36 cellular contexts compared by ENCODE assay signal in the genomic region with DNA sequence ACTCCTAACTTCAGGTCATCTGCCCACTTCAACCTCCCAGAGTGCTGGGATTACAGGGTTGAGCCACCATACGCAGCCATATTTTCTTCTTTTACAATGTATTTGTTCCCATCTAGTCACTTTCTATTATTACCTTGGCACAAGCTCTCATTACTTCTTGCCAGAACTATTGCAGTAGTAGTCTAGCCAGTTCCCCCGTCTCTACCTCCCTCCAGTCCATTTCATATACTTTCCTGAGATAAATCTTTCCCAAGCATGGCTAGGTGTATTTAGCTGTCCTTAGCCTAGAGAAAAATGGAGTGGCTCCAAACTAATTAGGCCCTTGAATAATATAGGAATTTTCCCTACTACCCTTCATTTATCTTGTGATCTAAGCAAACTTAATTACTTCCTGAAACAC.
"Had no signal": no experiment of that assay in that cellular context is flagged by ENCODE, and none has a peak within 500 bp of the region (broad histone marks: within the 10 kb centered on the region; RNA-seq: fewer than 3 reads in every experiment).

No MANE protein-coding gene starts in this region.

- H3K27me3 ChIP-seq: cardiac muscle cell had no signal

- H3K4me3 Mint-ChIP-seq: activated B cell treated with CpG ODN at 0.5 μM for 24 hours; activated CD4-positive, alpha-beta memory T cell treated with anti-CD3 and anti-CD28 coated beads for 36 hours; activated CD4-positive, alpha-beta T cell treated with anti-CD3 and anti-CD28 coated beads, Interleukin-2, amount 10 ng/mL, durations not matched to agents 24 days and 14 days; activated CD8-positive, alpha-beta T cell treated with anti-CD3 and anti-CD28 coated beads for 36 hours; activated naive CD4-positive, alpha-beta T cell treated with anti-CD3 and anti-CD28 coated beads for 36 hours; activated naive CD8-positive, alpha-beta T cell treated with anti-CD3 and anti-CD28 coated beads for 36 hours; activated T-cell treated with anti-CD3 and anti-CD28 coated beads, Interleukin-2, amount 50 U/mL, for 4 hours; activated T-cell treated with anti-CD3 and anti-CD28 coated beads, Interleukin-2, amount 50 U/mL, for 72 hours; activated T-helper 1 cell treated with anti-CD3 and anti-CD28 coated beads, Interleukin-12 subunit alpha, Interleukin-12 subunit beta, Interleukin-2, Interleukin-4 antibody, amounts not matched to agents 30 ng/mL and 10 ng/mL and 1 ng/mL, durations not matched to agents 14 hours and 24 hours and 36 hours; activated T-helper 17 cell treated with anti-CD3 and anti-CD28 coated beads, Interleukin-2, amount 50 U/mL, for 72 hours; brain; central memory CD8-positive, alpha-beta T cell; T-cell; T-helper 17 cell had no signal

- H3K27ac ChIP-seq: adrenal gland, cardiac muscle cell, VCaP had no signal

- H3K4me3 ChIP-seq: adrenal gland, cardiac muscle cell had no signal

- H3K36me3 ChIP-seq: adrenal gland, cardiac muscle cell had no signal

- DNase-seq: activated B cell treated with CpG ODN at 0.5 μM for 24 hours; activated CD4-positive, alpha-beta memory T cell treated with anti-CD3 and anti-CD28 coated beads for 36 hours; activated CD4-positive, alpha-beta T cell treated with anti-CD3 and anti-CD28 coated beads for 4 hours; activated CD4-positive, alpha-beta T cell treated with anti-CD3 and anti-CD28 coated beads, Interleukin-2, amount 10 ng/mL, durations not matched to agents 24 days and 14 days; activated CD4-positive, alpha-beta T cell treated with anti-CD3 and anti-CD28 coated beads, Interleukin-2, amount 50 U/mL, for 1 hour; activated CD4-positive, alpha-beta T cell treated with anti-CD3 and anti-CD28 coated beads, Interleukin-2, amount 50 U/mL, for 4 hours; activated CD4-positive, CD25-positive, alpha-beta regulatory T cell treated with anti-CD3 and anti-CD28 coated beads, Interleukin-2, amount 50 U/mL, for 72 hours; activated CD8-positive, alpha-beta memory T cell treated with anti-CD3 and anti-CD28 coated beads, Interleukin-2, amount 50 U/mL, for 4 hours; activated CD8-positive, alpha-beta T cell treated with anti-CD3 and anti-CD28 coated beads for 36 hours; activated effector memory CD4-positive, alpha-beta T cell treated with anti-CD3 and anti-CD28 coated beads, Interleukin-2, amount 50 U/mL, for 16 hours; activated gamma-delta T cell treated with Interleukin-2 at 50 U/mL for 16 hours; activated naive CD4-positive, alpha-beta T cell; activated naive CD4-positive, alpha-beta T cell treated with anti-CD3 and anti-CD28 coated beads for 36 hours; activated naive CD4-positive, alpha-beta T cell treated with anti-CD3 and anti-CD28 coated beads, Interleukin-2, amount 50 U/mL, for 16 hours; activated naive CD8-positive, alpha-beta T cell treated with anti-CD3 and anti-CD28 coated beads for 36 hours; activated T-cell treated with anti-CD3 and anti-CD28 coated beads for 4 hours; activated T-cell treated with anti-CD3 and anti-CD28 coated beads, Interleukin-2, amount 50 U/mL, for 1 hour; activated T-cell treated with anti-CD3 and anti-CD28 coated beads, Interleukin-2, amount 50 U/mL, for 4 hours; activated T-cell treated with anti-CD3 and anti-CD28 coated beads, Interleukin-2, amount 50 U/mL, for 72 hours; adrenal gland; amniotic stem cell; aorta; caudate nucleus; cerebellar nuclear complex; T-cell; T-helper 17 cell; T1000 had no signal

- H3K4me1 ChIP-seq: adrenal gland had no signal

- H3K27ac Mint-ChIP-seq: activated B cell treated with CpG ODN at 0.5 μM for 24 hours; activated CD4-positive, alpha-beta memory T cell treated with anti-CD3 and anti-CD28 coated beads for 36 hours; activated CD4-positive, alpha-beta T cell treated with anti-CD3 and anti-CD28 coated beads, Interleukin-2, amount 10 ng/mL, durations not matched to agents 24 days and 14 days; activated CD8-positive, alpha-beta T cell treated with anti-CD3 and anti-CD28 coated beads for 36 hours; activated naive CD4-positive, alpha-beta T cell treated with anti-CD3 and anti-CD28 coated beads for 36 hours; activated naive CD4-positive, alpha-beta T cell treated with anti-CD3 and anti-CD28 coated beads, Interleukin-2, amount 50 U/mL, for 72 hours; activated naive CD8-positive, alpha-beta T cell treated with anti-CD3 and anti-CD28 coated beads for 36 hours; activated T-cell treated with anti-CD3 and anti-CD28 coated beads, Interleukin-2, amount 50 U/mL, for 72 hours; activated T-helper 1 cell treated with anti-CD3 and anti-CD28 coated beads, Interleukin-12 subunit alpha, Interleukin-12 subunit beta, Interleukin-2, Interleukin-4 antibody, amounts not matched to agents 30 ng/mL and 10 ng/mL and 1 ng/mL, durations not matched to agents 14 hours and 24 hours and 36 hours; activated T-helper 17 cell treated with anti-CD3 and anti-CD28 coated beads, Interleukin-2, amount 50 U/mL, for 72 hours; brain; T-cell; T-helper 17 cell had no signal

- H3K4me1 Mint-ChIP-seq: activated B cell treated with CpG ODN at 0.5 μM for 24 hours; activated CD4-positive, alpha-beta T cell treated with anti-CD3 and anti-CD28 coated beads, Interleukin-2, amount 10 ng/mL, durations not matched to agents 24 days and 14 days; activated naive CD8-positive, alpha-beta T cell treated with anti-CD3 and anti-CD28 coated beads for 36 hours; activated T-helper 17 cell treated with anti-CD3 and anti-CD28 coated beads, Interleukin-2, amount 50 U/mL, for 72 hours; brain; central memory CD8-positive, alpha-beta T cell; T-cell; T-helper 17 cell had no signal

- H3K9me3 Mint-ChIP-seq: activated B cell treated with CpG ODN at 0.5 μM for 24 hours; activated CD4-positive, alpha-beta memory T cell treated with anti-CD3 and anti-CD28 coated beads for 36 hours; activated CD4-positive, alpha-beta T cell treated with anti-CD3 and anti-CD28 coated beads, Interleukin-2, amount 10 ng/mL, durations not matched to agents 24 days and 14 days; activated CD8-positive, alpha-beta T cell treated with anti-CD3 and anti-CD28 coated beads for 36 hours; activated naive CD4-positive, alpha-beta T cell treated with anti-CD3 and anti-CD28 coated beads for 36 hours; activated naive CD4-positive, alpha-beta T cell treated with anti-CD3 and anti-CD28 coated beads, Interleukin-2, amount 50 U/mL, for 72 hours; activated naive CD8-positive, alpha-beta T cell treated with anti-CD3 and anti-CD28 coated beads for 36 hours; activated T-cell treated with anti-CD3 and anti-CD28 coated beads, Interleukin-2, amount 50 U/mL, for 4 hours; activated T-cell treated with anti-CD3 and anti-CD28 coated beads, Interleukin-2, amount 50 U/mL, for 72 hours; activated T-helper 1 cell treated with anti-CD3 and anti-CD28 coated beads, Interleukin-12 subunit alpha, Interleukin-12 subunit beta, Interleukin-2, Interleukin-4 antibody, amounts not matched to agents 30 ng/mL and 10 ng/mL and 1 ng/mL, durations not matched to agents 14 hours and 24 hours and 36 hours; activated T-helper 17 cell treated with anti-CD3 and anti-CD28 coated beads, Interleukin-2, amount 50 U/mL, for 72 hours; brain; central memory CD8-positive, alpha-beta T cell; T-cell had no signal

- H3K9me3 ChIP-seq: adrenal gland had no signal

- H3K27me3 Mint-ChIP-seq: activated B cell treated with CpG ODN at 0.5 μM for 24 hours; activated CD4-positive, alpha-beta memory T cell treated with anti-CD3 and anti-CD28 coated beads for 36 hours; activated CD4-positive, alpha-beta T cell treated with anti-CD3 and anti-CD28 coated beads, Interleukin-2, amount 10 ng/mL, durations not matched to agents 24 days and 14 days; activated CD8-positive, alpha-beta T cell treated with anti-CD3 and anti-CD28 coated beads for 36 hours; activated naive CD8-positive, alpha-beta T cell treated with anti-CD3 and anti-CD28 coated beads for 36 hours; activated T-helper 17 cell treated with anti-CD3 and anti-CD28 coated beads, Interleukin-2, amount 50 U/mL, for 72 hours; brain; central memory CD8-positive, alpha-beta T cell; T-helper 17 cell had no signal

- FAIRE-seq: bronchial epithelial cell, TTC549 had no signal

- H3K36me3 Mint-ChIP-seq: activated naive CD4-positive, alpha-beta T cell treated with anti-CD3 and anti-CD28 coated beads, Interleukin-2, amount 50 U/mL, for 72 hours; activated naive CD8-positive, alpha-beta T cell treated with anti-CD3 and anti-CD28 coated beads for 36 hours; brain had no signal
